34 cellular contexts compared by ENCODE assay signal in the genomic region with DNA sequence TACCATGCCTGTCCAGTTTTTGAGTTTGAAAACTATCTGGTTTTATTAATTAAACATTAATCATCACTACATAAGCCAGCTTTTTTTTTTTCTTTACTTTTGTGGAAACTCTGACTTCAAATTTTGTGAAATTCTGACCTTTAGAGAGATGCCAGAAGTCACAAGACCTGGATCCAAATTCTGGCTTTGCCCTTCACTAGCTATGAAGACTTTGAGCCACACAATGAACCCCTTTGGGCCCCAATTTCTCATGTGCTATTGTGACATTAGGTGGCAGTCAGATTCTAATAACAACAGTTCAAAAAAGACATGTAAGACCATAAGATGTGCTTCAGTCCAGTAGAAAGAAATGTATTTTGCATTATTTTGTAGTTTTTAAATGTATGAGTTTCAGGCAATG.
"Had no signal": no experiment of that assay in that cellular context is flagged by ENCODE, and none has a peak within 500 bp of the region (broad histone marks: within the 10 kb centered on the region; RNA-seq: fewer than 3 reads in every experiment).

No MANE protein-coding gene starts in this region.

- H3K27ac ChIP-seq: ascending aorta, body of pancreas, brain microvascular endothelial cell, breast epithelium, cardiac muscle cell had no signal

- H3K4me3 ChIP-seq: adrenal gland, ascending aorta, body of pancreas, breast epithelium, cardiac muscle cell had no signal

- H3K4me1 ChIP-seq: ascending aorta, body of pancreas, breast epithelium had no signal

- H3K27me3 ChIP-seq: adrenal gland, ascending aorta, body of pancreas, brain microvascular endothelial cell, breast epithelium, cardiac muscle cell had no signal

- H3K36me3 ChIP-seq: adrenal gland, breast epithelium, cardiac muscle cell had no signal

- H3K9me3 ChIP-seq: adrenal gland, ascending aorta, body of pancreas, breast epithelium had no signal

- FAIRE-seq: astrocyte, bronchial epithelial cell had no signal

- DNase-seq: activated effector memory CD4-positive, alpha-beta T cell treated with anti-CD3 and anti-CD28 coated beads, Interleukin-2, amount 50 U/mL, for 16 hours; activated effector memory CD4-positive, alpha-beta T cell treated with Interleukin-2 at 50 U/mL for 16 hours; activated gamma-delta T cell; activated gamma-delta T cell treated with Interleukin-2 at 50 U/mL for 16 hours; activated naive CD4-positive, alpha-beta T cell; activated naive CD4-positive, alpha-beta T cell treated with anti-CD3 and anti-CD28 coated beads for 36 hours; activated naive CD4-positive, alpha-beta T cell treated with anti-CD3 and anti-CD28 coated beads, Interleukin-2, amount 10 ng/mL, durations not matched to agents 7 days and 5 days; activated naive CD4-positive, alpha-beta T cell treated with anti-CD3 and anti-CD28 coated beads, Interleukin-2, amount 50 U/mL, for 16 hours; activated naive CD4-positive, alpha-beta T cell treated with Interleukin-2 at 50 U/mL for 16 hours; activated naive CD8-positive, alpha-beta T cell treated with anti-CD3 and anti-CD28 coated beads for 36 hours; activated naive CD8-positive, alpha-beta T cell treated with anti-CD3 and anti-CD28 coated beads, Interleukin-2, amount 10 ng/mL, durations not matched to agents 7 days and 5 days; activated naive CD8-positive, alpha-beta T cell treated with anti-CD3 and anti-CD28 coated beads, Interleukin-2, amount 50 U/mL, for 24 hours; activated T-cell treated with anti-CD3 and anti-CD28 coated beads, Interleukin-2, amount 50 U/mL, for 1 hour; activated T-cell treated with anti-CD3 and anti-CD28 coated beads, Interleukin-2, amount 50 U/mL, for 24 hours; activated T-cell treated with anti-CD3 and anti-CD28 coated beads, Interleukin-2, amount 50 U/mL, for 4 hours; activated T-cell treated with anti-CD3 and anti-CD28 coated beads, Interleukin-2, amount 50 U/mL, for 48 hours; activated T-cell treated with anti-CD3 and anti-CD28 coated beads, Interleukin-2, amount 50 U/mL, for 72 hours; adrenal gland; amniotic stem cell; amygdala; anterior cingulate cortex; aorta; body of pancreas; brain microvascular endothelial cell; caudate nucleus; central memory CD4-positive, alpha-beta T cell; cerebellar nuclear complex had no signal

- ATAC-seq: activated naive CD4-positive, alpha-beta T cell treated with anti-CD3 and anti-CD28 coated beads, Interleukin-2, amount 50 U/mL, for 72 hours; activated naive CD8-positive, alpha-beta T cell treated with anti-CD3 and anti-CD28 coated beads, Interleukin-2, amount 50 U/mL, for 24 hours; activated T-cell treated with anti-CD3 and anti-CD28 coated beads, Interleukin-2, amount 50 U/mL, for 4 hours; activated T-cell treated with anti-CD3 and anti-CD28 coated beads, Interleukin-2, amount 50 U/mL, for 72 hours; activated T-helper 17 cell treated with anti-CD3 and anti-CD28 coated beads, Interleukin-2, amount 50 U/mL, for 72 hours; body of pancreas had no signal
